In genomic region chr19:49878744-49879070, GRCh38 we compare ENCODE assay signal across 10 cellular contexts. TPM values are rescaled to one million over a fixed set of nuclear protein-coding genes. Genes with fewer than 3 reads are reported as not detected.
DNase-seq lines count a peak whose midpoint lies in the region; ATAC-seq and TF ChIP-seq lines count a peak whose summit lies in the region.
"Had no signal": no experiment of that assay in that cellular context is flagged by ENCODE, and none has a peak within 500 bp of the region (broad histone marks: within the 10 kb centered on the region; RNA-seq: fewer than 3 reads in every experiment).

No MANE protein-coding gene starts in this region.

- no peaks in the 10 kb centered on the region for H3K27me3 ChIP-seq in adipocyte (replicated peaks; ENCODE audit: control insufficient read depth, insufficient read depth, low read length)
- H3K27me3 ChIP-seq in thoracic aorta (replicated peaks; ENCODE audit: insufficient read depth), result no peaks in the 10 kb centered on the region

- no peak for TF ChIP-seq CTCF in thoracic aorta (IDR thresholded peaks at IDR 0.05)

- intact Hi-C loops in activated CD4-positive, alpha-beta T cell treated with anti-CD3 and anti-CD28 coated beads for 36 hours (cut with DNase I, micrococcal nuclease), result loop anchor here in 1 of 2 experiments (1.0 to 5.0 kb wide), 6 partner anchors 12 to 1516 kb away; partner anchors contain the start of genes NUCB1, SYNGR4 and TMEM143
- intact Hi-C loops in posterior cingulate gyrus (cut with DNase I), result loop anchor here (10.0 kb wide), 1 partner anchor 384 kb away; the partner anchor contains the start of gene RPS11

- H3K9ac ChIP-seq in adipocyte (ENCODE audit: low read length), result peak overlapping the region; percentile 99

- H3K4me3 ChIP-seq in adipocyte (ENCODE audit: low read length), result peak overlapping the region; percentile 93
- peak overlapping the region; percentile 86 for H3K4me3 ChIP-seq in iPS-18c (ENCODE audit: insufficient read depth, low read depth, low read length)
- H3K4me3 ChIP-seq in thoracic aorta, result peak overlapping the region; percentile 90

- H3K36me3 ChIP-seq in adipocyte (ENCODE audit: control insufficient read depth, insufficient read depth, low read length, severe bottlenecking) (peaks cover 53% of the 10 kb centered on the region), thoracic aorta (peaks cover 33% of the 10 kb centered on the region)

- in situ Hi-C loops in KBM-7 (cut with MboI; ENCODE audit: low pct_unique_long_range_greater_than_20kb, low sequenced_read_pairs), result no loop called here

- H3K36me3 Mint-ChIP-seq in activated CD4-positive, alpha-beta T cell treated with anti-CD3 and anti-CD28 coated beads for 36 hours (ENCODE audit: low read depth), result peaks cover 38% of the 10 kb centered on the region

- H3K27ac ChIP-seq in thoracic aorta, result peak overlapping the region in 1 of 2 donors; percentile 97

- H3K9me3 Mint-ChIP-seq in activated CD4-positive, alpha-beta T cell treated with anti-CD3 and anti-CD28 coated beads for 36 hours (ENCODE audit: low read depth), result no peaks in the 10 kb centered on the region

- H3K27ac Mint-ChIP-seq in activated CD4-positive, alpha-beta T cell treated with anti-CD3 and anti-CD28 coated beads for 36 hours, result peak overlapping the region; percentile 47
- H3K27ac Mint-ChIP-seq: activated CD8-positive, alpha-beta memory T cell treated with anti-CD3 and anti-CD28 coated beads, Interleukin-2, amount 10 ng/mL, durations not matched to agents 7 days and 5 days had no signal

- ATAC-seq in activated CD4-positive, alpha-beta T cell treated with anti-CD3 and anti-CD28 coated beads for 36 hours, result no peak
- no peak for ATAC-seq in thoracic aorta (ENCODE audit: insufficient number of reproducible peaks, low FRiP score, low read depth)
- ATAC-seq: activated CD8-positive, alpha-beta memory T cell treated with anti-CD3 and anti-CD28 coated beads, Interleukin-2, amount 10 ng/mL, durations not matched to agents 7 days and 5 days had no signal

- no peak overlapping the region for H3K4me3 Mint-ChIP-seq in activated CD4-positive, alpha-beta T cell treated with anti-CD3 and anti-CD28 coated beads for 36 hours

- H3K9me3 ChIP-seq in adipocyte (ENCODE audit: control insufficient read depth, low read length) (no peaks in the 10 kb centered on the region), iPS-18c (ENCODE audit: control insufficient read depth, insufficient read depth, low read length) (peaks cover 3% of the 10 kb centered on the region), thoracic aorta (no peaks in the 10 kb centered on the region)

- POLR2A ChIA-PET in activated CD4-positive, alpha-beta T cell treated with anti-CD3 and anti-CD28 coated beads for 36 hours (lab: Charles Lee), result no interaction called here

- no peaks in the 10 kb centered on the region for H3K27me3 Mint-ChIP-seq in activated CD4-positive, alpha-beta T cell treated with anti-CD3 and anti-CD28 coated beads for 36 hours
- H3K27me3 Mint-ChIP-seq: activated CD8-positive, alpha-beta memory T cell treated with anti-CD3 and anti-CD28 coated beads, Interleukin-2, amount 10 ng/mL, durations not matched to agents 7 days and 5 days had no signal

- peaks cover 25% of the 10 kb centered on the region for H3K4me1 Mint-ChIP-seq in activated CD4-positive, alpha-beta T cell treated with anti-CD3 and anti-CD28 coated beads for 36 hours

- CTCF ChIA-PET in activated CD4-positive, alpha-beta T cell treated with anti-CD3 and anti-CD28 coated beads for 36 hours (lab: Charles Lee), result interaction anchor here (0.8 kb wide), 1 partner anchor 51 kb away, joined by 3 read pairs; the partner anchor contains the start of gene NUP62

- H3K4me1 ChIP-seq in adipocyte (ENCODE audit: control insufficient read depth, insufficient read depth, low read length) (peaks cover 22% of the 10 kb centered on the region), thoracic aorta (ENCODE audit: control insufficient read depth in 1 of 2, low read depth in 2 of 2) (peaks cover 9 to 30% of the 10 kb centered on the region in 2 donors)

- no peak for DNase-seq in activated CD4-positive, alpha-beta T cell treated with anti-CD3 and anti-CD28 coated beads for 36 hours
- DNase-seq in activated CD4-positive, alpha-beta T cell treated with anti-CD3 and anti-CD28 coated beads, Interleukin-2, amount 50 U/mL, for 1 hour, result no peak
- DNase-seq in adipocyte (ENCODE audit: low read depth) (no peak), thoracic aorta (ENCODE audit: low spot score) (no peak), posterior cingulate gyrus (no peak), KBM-7 (no peak), C1 segment of cervical spinal cord (lab: John Stamatoyannopoulos, UW) (no peak)
- DNase-seq: activated CD8-positive, alpha-beta memory T cell treated with anti-CD3 and anti-CD28 coated beads, Interleukin-2, amount 10 ng/mL, durations not matched to agents 7 days and 5 days; NCI-H524 had no signal

RNA-seq across cellular contexts. Expression of gene TBC1D17, which starts 1.2 kb away (rescaled TPM):
- total RNA-seq in activated CD4-positive, alpha-beta T cell treated with anti-CD3 and anti-CD28 coated beads for 36 hours, result 10 to 100 TPM; 29.1 to 29.6 TPM
- 10 to 100 TPM; 27.9 to 31.7 TPM for total RNA-seq in thoracic aorta

RNA-seq across cellular contexts. Expression of gene AKT1S1, which starts 1.6 kb away (rescaled TPM):
- 10 to 100 TPM; 16.1 to 20.3 TPM for total RNA-seq in activated CD4-positive, alpha-beta T cell treated with anti-CD3 and anti-CD28 coated beads for 36 hours
- 10 to 100 TPM; 15.2 to 20.7 TPM for total RNA-seq in thoracic aorta

RNA-seq across cellular contexts. Expression of gene PNKP, which starts 11.3 kb away (rescaled TPM):
- 10 to 100 TPM; 59.5 to 65.7 TPM for total RNA-seq in activated CD4-positive, alpha-beta T cell treated with anti-CD3 and anti-CD28 coated beads for 36 hours
- 10 to 100 TPM; 55.8 to 78.7 TPM for total RNA-seq in thoracic aorta

RNA-seq across cellular contexts. Expression of gene IL4I1, which starts 18.0 kb away (rescaled TPM):
- total RNA-seq in activated CD4-positive, alpha-beta T cell treated with anti-CD3 and anti-CD28 coated beads for 36 hours, result 10 to 100 TPM; 21.2 to 22.2 TPM
- 1 to 10 TPM; 1.5 to 2.2 TPM for total RNA-seq in thoracic aorta

RNA-seq across cellular contexts. Expression of gene PTOV1, which starts 27.7 kb away (rescaled TPM):
- 100 to 1,000 TPM in 1 of 2 experiments, 10 to 100 TPM in 1; 76.9 to 104 TPM for total RNA-seq in activated CD4-positive, alpha-beta T cell treated with anti-CD3 and anti-CD28 coated beads for 36 hours
- 10 to 100 TPM; 62.9 to 72.2 TPM for total RNA-seq in thoracic aorta
